26 cellular contexts compared by ENCODE assay signal in genomic region chr10:71457908-71458307, GRCh38.
"Had no signal": no experiment of that assay in that cellular context is flagged by ENCODE, and none has a peak within 500 bp of the region (broad histone marks: within the 10 kb centered on the region; RNA-seq: fewer than 3 reads in every experiment).

No MANE protein-coding gene starts in this region.

- H3K27me3 ChIP-seq: esophagus muscularis mucosa, neutrophil, right atrium auricular region, sigmoid colon, thyroid gland had no signal

- H3K36me3 ChIP-seq: esophagus muscularis mucosa, heart right ventricle, neutrophil, right atrium auricular region, sigmoid colon, stomach, thyroid gland had no signal

- DNase-seq: dermis blood vessel endothelial cell; effector memory CD4-positive, alpha-beta T cell; foreskin keratinocyte; glutamatergic neuron; heart right ventricle; hippocampal formation; islet precursor cell; kidney glomerular epithelial cell; left colon; mesenchymal stem cell; naive B cell; sigmoid colon; stimulated activated CD4-positive, alpha-beta T cell treated with anti-CD3 and anti-CD28 coated beads, Interleukin-2, amount 100 ng/mL, for 24 hours; stimulated activated CD4-positive, alpha-beta T cell treated with anti-CD3 and anti-CD28 coated beads, Interleukin-4, amount 100 ng/mL, for 24 hours; stimulated activated naive CD4-positive, alpha-beta T cell treated with Interleukin-2 at 50 U/mL for 16 hours; stomach; thyroid gland; trophoblast cell had no signal

- H2AFZ ChIP-seq: parathyroid adenoma had no signal

- H3K4me1 ChIP-seq: esophagus muscularis mucosa, foreskin keratinocyte, right atrium auricular region, sigmoid colon, stomach, thyroid gland had no signal

- H3K9me3 ChIP-seq: esophagus muscularis mucosa, heart right ventricle, mucosa of descending colon, neutrophil, right atrium auricular region, sigmoid colon, stomach, thyroid gland had no signal

- H3K4me3 ChIP-seq: coronary artery, esophagus muscularis mucosa, heart right ventricle, mucosa of descending colon, right atrium auricular region, sigmoid colon, stomach, thyroid gland had no signal

- H3K9ac ChIP-seq: parathyroid adenoma had no signal

- ATAC-seq: foreskin keratinocyte; heart right ventricle; left colon; mucosa of descending colon; natural killer cell treated with Interleukin-12 subunit alpha and Interleukin-12 subunit beta and Interleukin-15 and Interleukin-18, amount 100 ng/mL, for 72 hours; stimulated activated effector memory CD8-positive, alpha-beta T cell treated with anti-CD3 and anti-CD28 coated beads, Interleukin-12 subunit alpha, Interleukin-12 subunit beta, amount 100 ng/mL, for 72 hours had no signal

- H3K27ac ChIP-seq: coronary artery, esophagus muscularis mucosa, foreskin keratinocyte, heart right ventricle, neutrophil, parathyroid adenoma, right atrium auricular region, sigmoid colon, stomach, thyroid gland had no signal
